Comparison of ENCODE assay signal across 27 cellular contexts in the genomic region with DNA sequence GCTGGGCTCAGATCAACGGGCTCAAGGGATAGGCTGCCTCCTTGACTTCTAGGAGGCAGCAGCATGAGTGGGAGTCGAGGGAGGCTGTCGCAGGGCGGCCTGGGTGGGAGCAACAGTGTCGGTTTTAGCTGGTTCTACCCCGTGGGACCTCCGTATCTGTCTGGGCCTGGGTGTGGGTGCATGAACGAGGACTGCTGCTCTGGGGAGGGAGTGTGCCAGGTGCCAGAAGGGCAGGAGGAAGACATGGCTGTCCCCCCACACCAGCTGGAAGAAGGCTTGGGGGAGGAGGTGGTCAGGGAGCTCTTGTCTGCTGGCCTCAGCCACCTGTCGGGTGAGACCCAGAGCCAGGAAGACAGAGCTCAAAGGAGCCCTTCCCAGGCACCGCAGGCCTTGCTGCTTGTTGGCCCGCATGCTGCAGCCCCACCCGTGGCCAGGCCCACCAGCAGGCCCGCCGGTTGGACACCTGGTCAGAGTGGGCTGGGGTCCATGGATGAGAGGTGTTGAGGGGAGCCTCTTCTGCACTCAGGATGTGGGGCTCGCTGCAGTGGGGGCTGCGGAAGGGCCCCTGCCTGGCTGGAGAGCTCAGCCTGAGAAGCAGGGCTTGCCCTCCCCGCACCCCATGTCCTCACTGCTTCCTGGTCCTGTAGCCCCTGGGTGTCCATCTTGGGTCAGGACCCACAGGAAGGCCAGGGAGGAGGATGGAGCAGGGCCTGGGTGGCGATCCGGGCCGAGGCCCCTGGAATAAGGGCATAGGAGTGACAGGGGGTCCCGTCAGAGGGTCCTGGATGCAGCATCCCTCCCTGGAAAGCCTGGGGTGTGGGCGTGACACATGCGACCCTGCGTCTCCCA. TPM values are rescaled to one million over a fixed set of nuclear protein-coding genes. Genes with fewer than 3 reads are reported as not detected.
DNase-seq lines count a peak whose midpoint lies in the region; ATAC-seq and TF ChIP-seq lines count a peak whose summit lies in the region.
"Had no signal": no experiment of that assay in that cellular context is flagged by ENCODE, and none has a peak within 500 bp of the region (broad histone marks: within the 10 kb centered on the region; RNA-seq: fewer than 3 reads in every experiment).

No MANE protein-coding gene starts in this region.

- H3K4me3 Mint-ChIP-seq in IgD-negative memory B cell: peak overlapping the region in 2 of 4 donors; percentile 50 to 52
- H3K4me3 Mint-ChIP-seq in activated T-helper 17 cell treated with anti-CD3 and anti-CD28 coated beads, Interleukin-2, amount 50 U/mL, for 72 hours: no peak overlapping the region
- H3K4me3 Mint-ChIP-seq in nephron: no peak overlapping the region
- no peak overlapping the region for H3K4me3 Mint-ChIP-seq in MCF 10A (ENCODE audit: unreplicated experiment)
- H3K4me3 Mint-ChIP-seq: activated naive CD4-positive, alpha-beta T cell treated with anti-CD3 and anti-CD28 coated beads, Interleukin-2, amount 10 ng/mL, durations not matched to agents 7 days and 5 days; HFFc6; stimulated activated effector memory CD8-positive, alpha-beta T cell treated with anti-CD3 and anti-CD28 coated beads, Interleukin-12 subunit alpha, Interleukin-12 subunit beta, amount 100 ng/mL, for 72 hours; T-helper 1 cell treated with Interleukin-12 subunit alpha and Interleukin-12 subunit beta and Interleukin-4 antibody, amounts not matched to agents 30 μg/mL and 1 μg/mL, for 36 hours had no signal

- TF ChIP-seq CTCF in nephron (IDR thresholded peaks at IDR 0.05; ENCODE audit: unreplicated experiment in 3 of 3) (no peak), body of pancreas (IDR thresholded peaks at IDR 0.05) (no peak), MCF 10A (IDR thresholded peaks at IDR 0.05; ENCODE audit: unreplicated experiment) (no peak)

- CTCF ChIA-PET in MCF 10A (lab: Yijun Ruan, JAX): interaction anchor here (0.8 kb wide), 1 partner anchor 198 kb away, joined by 4 read pairs; no protein-coding TSS in a partner anchor

- BruUV-seq in MCF 10A (replicated peaks; lab: Mats Ljungman, UMichigan): no TSS peak

- intact Hi-C loops in body of pancreas (cut with DNase I): no loop called here
- intact Hi-C loops in MCF 10A (cut with micrococcal nuclease): no loop called here

- no peaks in the 10 kb centered on the region for H3K27me3 ChIP-seq in body of pancreas
- H3K27me3 ChIP-seq: BLaER1 treated with 17β-estradiol and CSF1 and Interleukin-3, amounts not matched to agents 10 nM and 100 nM; hepatocyte; ovary had no signal

- no peaks in the 10 kb centered on the region for H3K9me3 ChIP-seq in body of pancreas
- H3K9me3 ChIP-seq: BLaER1 treated with 17β-estradiol and CSF1 and Interleukin-3, amounts not matched to agents 10 nM and 100 nM; lower lobe of right lung; ovary had no signal

- no peak overlapping the region for H3K27ac ChIP-seq in body of pancreas
- H3K27ac ChIP-seq: BLaER1 treated with 17β-estradiol and CSF1 and Interleukin-3, amounts not matched to agents 10 nM and 100 nM; hepatocyte; lower lobe of right lung; ovary had no signal

- no peaks in the 10 kb centered on the region for H3K36me3 ChIP-seq in body of pancreas (replicated peaks in 1 of 2; ENCODE audit: insufficient read depth in 1 of 2, low read depth in 2 of 2)
- H3K36me3 ChIP-seq: ovary had no signal

- ATAC-seq in activated T-helper 17 cell treated with anti-CD3 and anti-CD28 coated beads, Interleukin-2, amount 50 U/mL, for 72 hours (replicated peaks): no peak
- ATAC-seq in body of pancreas (no peak), GM21526 (IDR thresholded peaks at IDR 0.05; ENCODE audit: low FRiP score, unreplicated experiment) (no peak)
- ATAC-seq: lower lobe of right lung; naive thymus-derived CD8-positive, alpha-beta T cell; stimulated activated effector memory CD8-positive, alpha-beta T cell treated with anti-CD3 and anti-CD28 coated beads, Interleukin-12 subunit alpha, Interleukin-12 subunit beta, amount 100 ng/mL, for 72 hours had no signal

- H3K27ac Mint-ChIP-seq in IgD-negative memory B cell (peak overlapping the region in 2 of 3 donors; percentile 45 to 67), nephron (peak overlapping the region in 2 of 3 experiments; percentile 68 to 84), MCF 10A (ENCODE audit: low read depth, unreplicated experiment) (no peak overlapping the region)
- peak overlapping the region; percentile 64 for H3K27ac Mint-ChIP-seq in activated T-helper 17 cell treated with anti-CD3 and anti-CD28 coated beads, Interleukin-2, amount 50 U/mL, for 72 hours
- H3K27ac Mint-ChIP-seq: activated naive CD4-positive, alpha-beta T cell treated with anti-CD3 and anti-CD28 coated beads, Interleukin-2, amount 10 ng/mL, durations not matched to agents 7 days and 5 days; HFFc6; stimulated activated effector memory CD8-positive, alpha-beta T cell treated with anti-CD3 and anti-CD28 coated beads, Interleukin-12 subunit alpha, Interleukin-12 subunit beta, amount 100 ng/mL, for 72 hours; T-helper 1 cell treated with Interleukin-12 subunit alpha and Interleukin-12 subunit beta and Interleukin-4 antibody, amounts not matched to agents 30 μg/mL and 1 μg/mL, for 36 hours had no signal

- peaks cover 13% of the 10 kb centered on the region for H3K4me1 ChIP-seq in body of pancreas

- peak; percentile 43 for DNase-seq in DMS 273 treated with DMSO at 0.1 percent for 48 hours (lab: John Stamatoyannopoulos, UW)
- no peak for DNase-seq in body of pancreas
- DNase-seq in ureter (ENCODE audit: low spot score): no peak
- DNase-seq in MCF 10A (ENCODE audit: unreplicated experiment): no peak
- DNase-seq: activated CD4-positive, alpha-beta T cell treated with anti-CD3 and anti-CD28 coated beads, Interleukin-2, amount 50 U/mL, for 48 hours; activated CD4-positive, CD25-positive, alpha-beta regulatory T cell treated with anti-CD3 and anti-CD28 coated beads, Interleukin-2, amount 50 U/mL, for 72 hours; activated naive CD4-positive, alpha-beta T cell treated with anti-CD3 and anti-CD28 coated beads, Interleukin-2, amount 10 ng/mL, durations not matched to agents 7 days and 5 days; amniotic stem cell; GDM1; HFFc6; lower lobe of right lung; naive thymus-derived CD8-positive, alpha-beta T cell; NCI-H1436 treated with DMSO at 0.1 percent for 48 hours; NCI-H2081 treated with DMSO at 0.1 percent for 48 hours; NCI-H226; ovary; trophoblast cell had no signal

- H3K4me1 Mint-ChIP-seq in IgD-negative memory B cell (no peaks in the 10 kb centered on the region), nephron (peaks cover 20% of the 10 kb centered on the region), MCF 10A (ENCODE audit: insufficient read depth, unreplicated experiment) (no peaks in the 10 kb centered on the region)
- no peaks in the 10 kb centered on the region for H3K4me1 Mint-ChIP-seq in activated T-helper 17 cell treated with anti-CD3 and anti-CD28 coated beads, Interleukin-2, amount 50 U/mL, for 72 hours
- H3K4me1 Mint-ChIP-seq: stimulated activated effector memory CD8-positive, alpha-beta T cell treated with anti-CD3 and anti-CD28 coated beads, Interleukin-12 subunit alpha, Interleukin-12 subunit beta, amount 100 ng/mL, for 72 hours had no signal

- no peaks in the 10 kb centered on the region for H3K9me3 Mint-ChIP-seq in IgD-negative memory B cell
- H3K9me3 Mint-ChIP-seq in activated T-helper 17 cell treated with anti-CD3 and anti-CD28 coated beads, Interleukin-2, amount 50 U/mL, for 72 hours: no peaks in the 10 kb centered on the region
- no peaks in the 10 kb centered on the region for H3K9me3 Mint-ChIP-seq in nephron
- H3K9me3 Mint-ChIP-seq in MCF 10A (ENCODE audit: unreplicated experiment): no peaks in the 10 kb centered on the region
- H3K9me3 Mint-ChIP-seq: activated naive CD4-positive, alpha-beta T cell treated with anti-CD3 and anti-CD28 coated beads, Interleukin-2, amount 10 ng/mL, durations not matched to agents 7 days and 5 days; HFFc6; naive thymus-derived CD8-positive, alpha-beta T cell; stimulated activated effector memory CD8-positive, alpha-beta T cell treated with anti-CD3 and anti-CD28 coated beads, Interleukin-12 subunit alpha, Interleukin-12 subunit beta, amount 100 ng/mL, for 72 hours; T-helper 1 cell treated with Interleukin-12 subunit alpha and Interleukin-12 subunit beta and Interleukin-4 antibody, amounts not matched to agents 30 μg/mL and 1 μg/mL, for 36 hours had no signal

- TF ChIP-seq POLR2A in body of pancreas (IDR thresholded peaks at IDR 0.05): no peak

- POLR2A ChIA-PET in MCF 10A (lab: Yijun Ruan, JAX): interaction anchor here (0.7 to 1.7 kb wide), 5 partner anchors 9 to 92 kb away, joined by 3 to 6 read pairs (median 4); partner anchors contain the start of genes DEAF1, GATD1 and RPLP2

- no peaks in the 10 kb centered on the region for H3K36me3 Mint-ChIP-seq in IgD-negative memory B cell
- peaks cover 11% of the 10 kb centered on the region for H3K36me3 Mint-ChIP-seq in activated T-helper 17 cell treated with anti-CD3 and anti-CD28 coated beads, Interleukin-2, amount 50 U/mL, for 72 hours (ENCODE audit: low read depth)
- peaks cover 9% of the 10 kb centered on the region for H3K36me3 Mint-ChIP-seq in nephron (ENCODE audit: low read depth)
- peaks cover 15% of the 10 kb centered on the region for H3K36me3 Mint-ChIP-seq in MCF 10A (ENCODE audit: insufficient read depth, unreplicated experiment)

- 67 to 76% methylated on average over 10 to 23 of the region's 24 CpGs for WGBS in body of pancreas, 2 donors

- H3K27me3 Mint-ChIP-seq in IgD-negative memory B cell: peaks cover 6% of the 10 kb centered on the region
- H3K27me3 Mint-ChIP-seq in activated T-helper 17 cell treated with anti-CD3 and anti-CD28 coated beads, Interleukin-2, amount 50 U/mL, for 72 hours: no peaks in the 10 kb centered on the region
- no peaks in the 10 kb centered on the region for H3K27me3 Mint-ChIP-seq in nephron (ENCODE audit: low read depth)
- H3K27me3 Mint-ChIP-seq in MCF 10A (ENCODE audit: insufficient read depth, unreplicated experiment): no peaks in the 10 kb centered on the region

- H3K4me3 ChIP-seq in body of pancreas: no peak overlapping the region
- H3K4me3 ChIP-seq: BLaER1 treated with 17β-estradiol and CSF1 and Interleukin-3, amounts not matched to agents 10 nM and 100 nM; hepatocyte; lower lobe of right lung; ovary had no signal

RNA-seq across cellular contexts. Expression of gene CEND1, which starts 3.4 kb away (rescaled TPM):
- 0.99 TPM for polyA plus RNA-seq in IgD-negative memory B cell
- total RNA-seq in activated T-helper 17 cell treated with anti-CD3 and anti-CD28 coated beads, Interleukin-2, amount 50 U/mL, for 72 hours: 1 to 10 TPM; 1.2 to 3.9 TPM
- total RNA-seq in body of pancreas (under 1 TPM in 1 of 2 donors, not detected in 1; 0.78 TPM), ureter (0.23 TPM), MCF 10A (2022) (not detected in 2 replicates)
- total RNA-seq: hepatocyte; lower lobe of right lung; naive thymus-derived CD8-positive, alpha-beta T cell; skeletal muscle tissue; subcutaneous adipose tissue had no signal
- polyA plus RNA-seq: hepatocyte; naive thymus-derived CD8-positive, alpha-beta T cell had no signal

RNA-seq across cellular contexts. Expression of gene GATD1, which starts 9.2 kb away (rescaled TPM):
- 30.7 TPM for polyA plus RNA-seq in IgD-negative memory B cell
- total RNA-seq in activated T-helper 17 cell treated with anti-CD3 and anti-CD28 coated beads, Interleukin-2, amount 50 U/mL, for 72 hours: 10 to 100 TPM; 42.3 to 60.9 TPM
- total RNA-seq in body of pancreas (10 to 100 TPM; 14.0 to 28.7 TPM), ureter (82.5 TPM), MCF 10A (2022) (54.6 and 67.7 TPM in 2 replicates)

RNA-seq across cellular contexts. Expression of gene SLC25A22, which starts 11.6 kb away (rescaled TPM):
- polyA plus RNA-seq in IgD-negative memory B cell: 9.5 TPM
- total RNA-seq in activated T-helper 17 cell treated with anti-CD3 and anti-CD28 coated beads, Interleukin-2, amount 50 U/mL, for 72 hours: 10 to 100 TPM; 27.9 to 62.2 TPM
- 10 to 100 TPM; 55.8 to 69.5 TPM for total RNA-seq in body of pancreas
- total RNA-seq in ureter: 28.4 TPM
- total RNA-seq in MCF 10A (2022): 34.0 and 36.5 TPM in 2 replicates

RNA-seq across cellular contexts. Expression of gene PIDD1, which starts 18.6 kb away (rescaled TPM):
- polyA plus RNA-seq in IgD-negative memory B cell: 6.4 TPM
- 10 to 100 TPM; 35.8 to 43.8 TPM for total RNA-seq in activated T-helper 17 cell treated with anti-CD3 and anti-CD28 coated beads, Interleukin-2, amount 50 U/mL, for 72 hours
- 10 to 100 TPM; 11.9 to 98.6 TPM for total RNA-seq in body of pancreas
- 20.6 TPM for total RNA-seq in ureter
- total RNA-seq in MCF 10A (2022): 15.8 and 22.1 TPM in 2 replicates

RNA-seq across cellular contexts. Expression of gene RPLP2, which starts 23.3 kb away (rescaled TPM):
- 4,588 TPM for polyA plus RNA-seq in IgD-negative memory B cell
- 1,000 to 10,000 TPM; 2,744 to 3,086 TPM for total RNA-seq in activated T-helper 17 cell treated with anti-CD3 and anti-CD28 coated beads, Interleukin-2, amount 50 U/mL, for 72 hours
- total RNA-seq in body of pancreas (100 to 1,000 TPM; 395 to 402 TPM), ureter (2,024 TPM), MCF 10A (2022) (1,886 and 2,142 TPM in 2 replicates)
